ENCODE assay signal across 15 cellular contexts in genomic region chr1:31470794-31471315, GRCh38. TPM values are rescaled to one million over a fixed set of nuclear protein-coding genes. Genes with fewer than 3 reads are reported as not detected.
DNase-seq lines count a peak whose midpoint lies in the region; ATAC-seq, FAIRE-seq and TF ChIP-seq lines count a peak whose summit lies in the region.
"Had no signal": no experiment of that assay in that cellular context is flagged by ENCODE, and none has a peak within 500 bp of the region (broad histone marks: within the 10 kb centered on the region; RNA-seq: fewer than 3 reads in every experiment).

No MANE protein-coding gene starts in this region.

- peak overlapping the region; percentile 74 for H3K27ac ChIP-seq in C4-2B
- H3K27ac ChIP-seq: GM23248, KMS-11 had no signal

- POLR2A ChIA-PET in naive thymus-derived CD8-positive, alpha-beta T cell (lab: Charles Lee) = no interaction called here

- H3K36me3 Mint-ChIP-seq in endothelial cell (ENCODE audit: low read depth, unreplicated experiment) = peaks cover 9% of the 10 kb centered on the region
- peaks cover 0 to 18% (median 4%) of the 10 kb centered on the region in 3 donors for H3K36me3 Mint-ChIP-seq in naive thymus-derived CD8-positive, alpha-beta T cell
- no peaks in the 10 kb centered on the region for H3K36me3 Mint-ChIP-seq in activated naive CD4-positive, alpha-beta T cell treated with anti-CD3 and anti-CD28 coated beads, Interleukin-2, amount 50 U/mL, for 72 hours

- TF ChIP-seq CTCF in C4-2B (conservative IDR thresholded peaks at IDR 0.05) (no peak), endothelial cell (IDR thresholded peaks at IDR 0.05; ENCODE audit: unreplicated experiment) (no peak), mucosa of descending colon (IDR thresholded peaks at IDR 0.05) (no peak)

- peaks cover 3% of the 10 kb centered on the region for H3K27me3 Mint-ChIP-seq in endothelial cell (ENCODE audit: unreplicated experiment)
- H3K27me3 Mint-ChIP-seq in naive thymus-derived CD8-positive, alpha-beta T cell = peaks cover 9 to 35% (median 12%) of the 10 kb centered on the region in 5 donors

- DNase-seq in GM19239 (ENCODE audit: insufficient read length, low spot score) (no peak), endothelial cell (ENCODE audit: low spot score) (no peak), mucosa of descending colon (no peak)
- DNase-seq in naive thymus-derived CD8-positive, alpha-beta T cell = no peak
- no peak for DNase-seq in activated naive CD4-positive, alpha-beta T cell treated with anti-CD3 and anti-CD28 coated beads, Interleukin-2, amount 50 U/mL, for 16 hours
- DNase-seq in activated naive CD4-positive, alpha-beta T cell treated with anti-CD3 and anti-CD28 coated beads, Interleukin-2, amount 50 U/mL, for 72 hours (ENCODE audit: low spot score in 2 of 2) = no peak
- DNase-seq: GM23248, HFFc6, NCI-H1105, NCI-H1694 treated with DMSO at 0.1 percent for 48 hours had no signal

- intact Hi-C loops in mucosa of descending colon (cut with DNase I, micrococcal nuclease) = no loop called here

- H3K36me3 ChIP-seq in mucosa of descending colon (ENCODE audit: low read depth) = no peaks in the 10 kb centered on the region
- H3K36me3 ChIP-seq: MG63 had no signal

- peaks cover 27% of the 10 kb centered on the region for H3K4me1 Mint-ChIP-seq in endothelial cell (ENCODE audit: unreplicated experiment)
- H3K4me1 Mint-ChIP-seq in naive thymus-derived CD8-positive, alpha-beta T cell = peaks cover 0 to 3% (median 0%) of the 10 kb centered on the region in 4 donors

- H3K4me3 Mint-ChIP-seq in endothelial cell (ENCODE audit: unreplicated experiment) = no peak overlapping the region
- H3K4me3 Mint-ChIP-seq in naive thymus-derived CD8-positive, alpha-beta T cell = no peak overlapping the region
- H3K4me3 Mint-ChIP-seq: CD14-positive monocyte, HFFc6 had no signal

- peaks cover 14% of the 10 kb centered on the region for H3K9me3 ChIP-seq in mucosa of descending colon

- H3K4me3 ChIP-seq in mucosa of descending colon = no peak overlapping the region
- H3K4me3 ChIP-seq: GM23248, MG63 had no signal

- ATAC-seq in mucosa of descending colon (peak; percentile 5), GM21528 (IDR thresholded peaks at IDR 0.05; ENCODE audit: low FRiP score, unreplicated experiment) (no peak)
- no peak for ATAC-seq in naive thymus-derived CD8-positive, alpha-beta T cell
- no peak for ATAC-seq in activated naive CD4-positive, alpha-beta T cell treated with anti-CD3 and anti-CD28 coated beads, Interleukin-2, amount 50 U/mL, for 72 hours

- no peaks in the 10 kb centered on the region for H3K9me3 Mint-ChIP-seq in endothelial cell (ENCODE audit: unreplicated experiment)
- H3K9me3 Mint-ChIP-seq in naive thymus-derived CD8-positive, alpha-beta T cell = peaks cover 3 to 27% (median 10%) of the 10 kb centered on the region in 9 donors
- H3K9me3 Mint-ChIP-seq in activated naive CD4-positive, alpha-beta T cell treated with anti-CD3 and anti-CD28 coated beads, Interleukin-2, amount 50 U/mL, for 72 hours = peaks cover 0 to 9% of the 10 kb centered on the region in 2 donors

- peak; percentile 45 for FAIRE-seq in GM19239 (lab: Jason Lieb, UNC)

- peak overlapping the region; percentile 84 for H3K27ac Mint-ChIP-seq in endothelial cell (ENCODE audit: unreplicated experiment)
- H3K27ac Mint-ChIP-seq in naive thymus-derived CD8-positive, alpha-beta T cell = no peak overlapping the region
- H3K27ac Mint-ChIP-seq in activated naive CD4-positive, alpha-beta T cell treated with anti-CD3 and anti-CD28 coated beads, Interleukin-2, amount 50 U/mL, for 72 hours = no peak overlapping the region
- H3K27ac Mint-ChIP-seq: HFFc6 had no signal

- no peaks in the 10 kb centered on the region for H3K4me1 ChIP-seq in mucosa of descending colon (ENCODE audit: low read depth)

RNA-seq across cellular contexts. Expression of gene SERINC2, which starts 57.8 kb away (rescaled TPM):
- total RNA-seq in endothelial cell (ENCODE audit: unreplicated experiment) (23.6 TPM), mucosa of descending colon (100 to 1,000 TPM; 146 to 381 (median 225) TPM)
- not detected for total RNA-seq in naive thymus-derived CD8-positive, alpha-beta T cell
- not detected for polyA plus RNA-seq in naive thymus-derived CD8-positive, alpha-beta T cell
- under 1 TPM in 1 of 2 donors, not detected in 1; 0.59 TPM for total RNA-seq in activated naive CD4-positive, alpha-beta T cell treated with anti-CD3 and anti-CD28 coated beads, Interleukin-2, amount 50 U/mL, for 72 hours

Comparison
In these comparisons a context has a peak if more than half of its experiments do, and no peak if none do; other contexts are left out.
1. RNA of gene SERINC2, which starts 57.8 kb away (total RNA-seq): 146 to 381 TPM in mucosa of descending colon and 23.6 TPM in endothelial cell (single experiment); 0.59 TPM in activated naive CD4-positive, alpha-beta T cell treated with anti-CD3 and anti-CD28 coated beads, Interleukin-2, amount 50 U/mL, for 72 hours and not detected in naive thymus-derived CD8-positive, alpha-beta T cell; every median in the first group is over 10 times any median in the second.